Comparison of ENCODE assay signal across 8 cellular contexts in genomic region chr18:44759925-44760342, GRCh38.
DNase-seq lines count a peak whose midpoint lies in the region; ATAC-seq and TF ChIP-seq lines count a peak whose summit lies in the region.

No MANE protein-coding gene starts in this region.

- CTCF ChIA-PET in activated naive CD4-positive, alpha-beta T cell treated with anti-CD3 and anti-CD28 coated beads, Interleukin-2, amount 10 ng/mL, durations not matched to agents 7 days and 5 days (lab: Charles Lee): interaction anchor here (0.7 to 1.5 kb wide), 4 partner anchors 9 to 46 kb away, joined by 3 to 8 read pairs (median 5); no protein-coding TSS in a partner anchor

- H3K9me3 ChIP-seq in uterus (no peaks in the 10 kb centered on the region), vagina (no peaks in the 10 kb centered on the region), BE2C (no peaks in the 10 kb centered on the region), upper lobe of left lung (no peaks in the 10 kb centered on the region)

- H3K4me1 Mint-ChIP-seq in activated naive CD4-positive, alpha-beta T cell treated with anti-CD3 and anti-CD28 coated beads, Interleukin-2, amount 10 ng/mL, durations not matched to agents 7 days and 5 days: peaks cover 28% of the 10 kb centered on the region

- H3K27me3 ChIP-seq in uterus (no peaks in the 10 kb centered on the region), vagina (no peaks in the 10 kb centered on the region), BE2C (no peaks in the 10 kb centered on the region), upper lobe of left lung (no peaks in the 10 kb centered on the region)

- intact Hi-C loops in uterus (cut with DNase I; ENCODE audit: low total_unique reads) (no loop called here), vagina (cut with DNase I) (no loop called here)

- peak overlapping the region; percentile 97 for H3K27ac Mint-ChIP-seq in activated naive CD4-positive, alpha-beta T cell treated with anti-CD3 and anti-CD28 coated beads, Interleukin-2, amount 10 ng/mL, durations not matched to agents 7 days and 5 days

- H3K36me3 ChIP-seq in uterus (no peaks in the 10 kb centered on the region), vagina (no peaks in the 10 kb centered on the region), BE2C (no peaks in the 10 kb centered on the region), upper lobe of left lung (no peaks in the 10 kb centered on the region)

- no peaks in the 10 kb centered on the region for H3K9me3 Mint-ChIP-seq in activated naive CD4-positive, alpha-beta T cell treated with anti-CD3 and anti-CD28 coated beads, Interleukin-2, amount 10 ng/mL, durations not matched to agents 7 days and 5 days

- TF ChIP-seq POLR2A in uterus (IDR thresholded peaks at IDR 0.05) (no peak), vagina (IDR thresholded peaks at IDR 0.05) (no peak), upper lobe of left lung (IDR thresholded peaks at IDR 0.05) (no peak)

- TF ChIP-seq EP300 in upper lobe of left lung (IDR thresholded peaks at IDR 0.05): no peak

- TF ChIP-seq CTCF in uterus (IDR thresholded peaks at IDR 0.05): no peak
- no peak for TF ChIP-seq CTCF in vagina (IDR thresholded peaks at IDR 0.05)
- TF ChIP-seq CTCF in BE2C (IDR thresholded peaks at IDR 0.05; ENCODE audit: low read depth, low read length): no peak
- no peak for TF ChIP-seq CTCF in upper lobe of left lung (IDR thresholded peaks at IDR 0.05)

- peak overlapping the region; percentile 54 for H3K4me3 Mint-ChIP-seq in activated naive CD4-positive, alpha-beta T cell treated with anti-CD3 and anti-CD28 coated beads, Interleukin-2, amount 10 ng/mL, durations not matched to agents 7 days and 5 days

- peak; percentile 7 to 12 for DNase-seq in stimulated activated CD4-positive, alpha-beta T cell treated with anti-CD3 and anti-CD28 coated beads, Interleukin-2, amount 100 ng/mL, for 48 hours
- DNase-seq in stimulated activated CD4-positive, alpha-beta T cell treated with anti-CD3 and anti-CD28 coated beads, Interleukin-12 subunit alpha, Interleukin-12 subunit beta, amount 100 ng/mL, for 4 hours: no peak
- peak; percentile 36 for DNase-seq in activated naive CD4-positive, alpha-beta T cell treated with anti-CD3 and anti-CD28 coated beads, Interleukin-2, amount 10 ng/mL, durations not matched to agents 7 days and 5 days
- DNase-seq in uterus: no peak
- no peak for DNase-seq in vagina (ENCODE audit: extremely low spot score in 2 of 2)
- no peak for DNase-seq in BE2C
- DNase-seq in upper lobe of left lung: no peak

- H3K4me1 ChIP-seq in uterus (no peaks in the 10 kb centered on the region), vagina (peaks cover 20% of the 10 kb centered on the region), BE2C (no peaks in the 10 kb centered on the region), upper lobe of left lung (peaks cover 0 to 12% (median 5%) of the 10 kb centered on the region in 4 donors)

- H3K27me3 Mint-ChIP-seq in activated naive CD4-positive, alpha-beta T cell treated with anti-CD3 and anti-CD28 coated beads, Interleukin-2, amount 10 ng/mL, durations not matched to agents 7 days and 5 days: peaks cover 28% of the 10 kb centered on the region

- WGBS in upper lobe of left lung, 2 donors: 67 to 70% methylated on average over 1 of the region's 1 CpG

- H3K27ac ChIP-seq in uterus (peak overlapping the region; percentile 70 to 78), vagina (no peak overlapping the region), upper lobe of left lung (no peak overlapping the region)

- H3K4me3 ChIP-seq in uterus (no peak overlapping the region), vagina (no peak overlapping the region), BE2C (ENCODE audit: low read depth, low read length) (no peak overlapping the region), upper lobe of left lung (no peak overlapping the region)

- H3K36me3 Mint-ChIP-seq in activated naive CD4-positive, alpha-beta T cell treated with anti-CD3 and anti-CD28 coated beads, Interleukin-2, amount 10 ng/mL, durations not matched to agents 7 days and 5 days: peaks cover 16% of the 10 kb centered on the region

- ATAC-seq in HG03135 (IDR thresholded peaks at IDR 0.05; ENCODE audit: unreplicated experiment) (peak; percentile 57), upper lobe of left lung (ENCODE audit: low FRiP score in 2 of 2) (no peak)

Comparison
In these comparisons a context has a peak if more than half of its experiments do, and no peak if none do; other contexts are left out.
1. DNase-seq: peak in stimulated activated CD4-positive, alpha-beta T cell treated with anti-CD3 and anti-CD28 coated beads, Interleukin-2, amount 100 ng/mL, for 48 hours (2 of 2) and activated naive CD4-positive, alpha-beta T cell treated with anti-CD3 and anti-CD28 coated beads, Interleukin-2, amount 10 ng/mL, durations not matched to agents 7 days and 5 days (single experiment); none in stimulated activated CD4-positive, alpha-beta T cell treated with anti-CD3 and anti-CD28 coated beads, Interleukin-12 subunit alpha, Interleukin-12 subunit beta, amount 100 ng/mL, for 4 hours (single experiment), uterus (0 of 2), vagina (0 of 2), BE2C (single experiment) and upper lobe of left lung (0 of 2).
2. H3K27ac ChIP-seq: peak in uterus (2 of 2); none in vagina (single experiment) and upper lobe of left lung (0 of 4).